ENCODE assay signal across 23 cellular contexts in the genomic region with DNA sequence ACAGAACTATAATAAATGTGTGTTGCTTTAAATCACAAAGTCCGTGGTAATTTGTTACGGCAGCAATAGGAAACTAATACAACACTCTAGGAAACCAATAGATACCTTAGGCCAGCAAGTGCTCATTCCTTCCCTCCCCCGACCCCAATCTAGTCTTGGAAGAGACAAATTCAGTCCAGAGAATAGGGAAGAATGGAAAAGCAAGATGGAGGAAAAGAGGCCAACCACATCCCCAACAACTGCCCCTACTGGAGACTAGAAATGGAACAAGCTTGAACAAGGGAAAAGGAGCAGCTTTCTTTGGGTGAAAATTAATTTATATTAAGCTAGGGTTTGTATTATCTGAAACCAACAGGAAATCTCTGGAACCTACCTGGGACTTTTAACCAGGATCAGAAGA. TPM values are rescaled to one million over a fixed set of nuclear protein-coding genes. Genes with fewer than 3 reads are reported as not detected.
DNase-seq lines count a peak whose midpoint lies in the region; ATAC-seq, FAIRE-seq and TF ChIP-seq lines count a peak whose summit lies in the region.
"Had no signal": no experiment of that assay in that cellular context is flagged by ENCODE, and none has a peak within 500 bp of the region (broad histone marks: within the 10 kb centered on the region; RNA-seq: fewer than 3 reads in every experiment).

No MANE protein-coding gene starts in this region.

- H2AFZ ChIP-seq in IMR-90 (replicated peaks; ENCODE audit: low read length, poor library complexity) (no peak overlapping the region), GM12878 (ENCODE audit: control insufficient read depth, low read depth, low read length) (peak overlapping the region; percentile 29)

- H3K27me3 ChIP-seq in A673 (replicated peaks; ENCODE audit: insufficient read depth, low read depth, low read length, poor library complexity) (no peaks in the 10 kb centered on the region), IMR-90 (ENCODE audit: control insufficient read depth, insufficient read depth, low read length) (no peaks in the 10 kb centered on the region), GM12878 (replicated peaks in 1 of 2; ENCODE audit: control insufficient read depth in 2 of 2, insufficient read depth in 2 of 2, low read length in 1 of 2) (no peaks in the 10 kb centered on the region), endodermal cell (ENCODE audit: control insufficient read depth, insufficient read depth, low read length, poor library complexity, severe bottlenecking) (no peaks in the 10 kb centered on the region)
- H3K27me3 ChIP-seq: BLaER1 treated with 17β-estradiol and CSF1 and Interleukin-3, amounts not matched to agents 10 nM and 100 nM had no signal

- in situ Hi-C loops in IMR-90 (cut with MboI; ENCODE audit: low sequenced_read_pairs) = no loop called here
- in situ Hi-C loops in GM12878 (cut with MboI) = no loop called here

- TF ChIP-seq CTCF in A673 (conservative IDR thresholded peaks at IDR 0.05; ENCODE audit: low read depth, low read length) (no peak), IMR-90 (conservative IDR thresholded peaks at IDR 0.05; ENCODE audit: low read depth, low read length) (no peak), GM12878 (IDR thresholded peaks at IDR 0.05 in 2 of 3, conservative IDR thresholded peaks at IDR 0.05 in 1 of 3; ENCODE audit: control insufficient read depth in 2 of 3, extremely low read depth in 1 of 3, insufficient read depth in 1 of 3, low read depth in 3 of 3, low read length in 3 of 3) (no peak), endodermal cell (conservative IDR thresholded peaks at IDR 0.05) (peak; percentile 20), HFFc6 (IDR thresholded peaks at IDR 0.05) (no peak)

- no peaks in the 10 kb centered on the region for H3K79me2 ChIP-seq in GM12878 (ENCODE audit: control insufficient read depth, insufficient read depth, low read length)

- no peak overlapping the region for H2BK5ac ChIP-seq in IMR-90 (ENCODE audit: low read depth, low read length, poor library complexity, severe bottlenecking)

- H3K4me3 ChIP-seq in A673 (ENCODE audit: low read depth, low read length, poor library complexity, severe bottlenecking) (no peak overlapping the region), IMR-90 (ENCODE audit: insufficient read depth, low read depth, low read length) (no peak overlapping the region), GM12878 (no peak overlapping the region), endodermal cell (ENCODE audit: low read length) (no peak overlapping the region)
- H3K4me3 ChIP-seq: BLaER1 treated with 17β-estradiol and CSF1 and Interleukin-3, amounts not matched to agents 10 nM and 100 nM had no signal

- H3K4ac ChIP-seq in IMR-90 (ENCODE audit: low read depth, low read length) = no peak overlapping the region

- CTCF ChIA-PET in A673 (lab: Charles Lee) (no interaction called here), IMR-90 (lab: Yijun Ruan, JAX) (interaction anchor here (1.0 to 1.6 kb wide), 2 partner anchors 12 to 29 kb away, joined by 3 to 4 read pairs; no protein-coding TSS in a partner anchor), GM12878 (lab: Yijun Ruan, JAX) (interaction anchor here (0.9 kb wide), 1 partner anchor 14 kb away, joined by 4 read pairs; no protein-coding TSS in a partner anchor)

- no peak for TF ChIP-seq EP300 in GM12878 (IDR thresholded peaks at IDR 0.05; ENCODE audit: borderline replicate concordance in 1 of 2, control insufficient read depth in 1 of 2, low read depth in 2 of 2, low read length in 2 of 2)

- H4K20me1 ChIP-seq in IMR-90 (ENCODE audit: insufficient read depth, low read length) (no peaks in the 10 kb centered on the region), GM12878 (ENCODE audit: control insufficient read depth, insufficient read depth) (no peaks in the 10 kb centered on the region)
- H4K20me1 ChIP-seq: BLaER1 treated with 17β-estradiol and CSF1 and Interleukin-3, amounts not matched to agents 10 nM and 100 nM had no signal

- RAD21 ChIA-PET in GM12878 (lab: Charles Lee; ENCODE audit: unreplicated experiment) = no interaction called here

- H3K4me1 ChIP-seq in A673 (ENCODE audit: insufficient read depth, low read length, poor library complexity, severe bottlenecking) (peaks cover 41% of the 10 kb centered on the region), IMR-90 (ENCODE audit: control insufficient read depth, insufficient read depth, low read length) (peaks cover 6% of the 10 kb centered on the region), GM12878 (ENCODE audit: control insufficient read depth, insufficient read depth, low read length) (no peaks in the 10 kb centered on the region), endodermal cell (ENCODE audit: control insufficient read depth, insufficient read depth, low read length) (no peaks in the 10 kb centered on the region)
- H3K4me1 ChIP-seq: BLaER1 treated with 17β-estradiol and CSF1 and Interleukin-3, amounts not matched to agents 10 nM and 100 nM; Caco-2 had no signal

- TF ChIP-seq POLR2A in IMR-90 (IDR thresholded peaks at IDR 0.05; ENCODE audit: low read depth, low read length) (no peak), GM12878 (IDR thresholded peaks at IDR 0.05; ENCODE audit: low read depth, low read length) (no peak)

- H3K27ac Mint-ChIP-seq in endodermal cell (no peak overlapping the region), HFFc6 (no peak overlapping the region)
- H3K27ac Mint-ChIP-seq: B cell; CD4-positive, alpha-beta T cell; CD8-positive, alpha-beta T cell had no signal

- SMC1A ChIA-PET in GM12878 (lab: Charles Lee; ENCODE audit: uncharacterized antibody, unreplicated experiment) = interaction anchor here (0.6 to 1.6 kb wide), 4 partner anchors 11 to 351 kb away, joined by 3 to 4 read pairs (median 4); no protein-coding TSS in a partner anchor

- H3K79me1 ChIP-seq in IMR-90 (ENCODE audit: low read depth in 1 of 2, low read length in 2 of 2) = peaks cover 28 to 35% of the 10 kb centered on the region in 2 experiments

- H3K23ac ChIP-seq in IMR-90 (ENCODE audit: low read depth, low read length) = no peak overlapping the region

- H3K9me1 ChIP-seq in IMR-90 (ENCODE audit: insufficient read depth, low read length) = no peaks in the 10 kb centered on the region

- intact Hi-C loops in A673 (cut with micrococcal nuclease; ENCODE audit: unreplicated experiment) (no loop called here), IMR-90 (cut with micrococcal nuclease) (no loop called here), GM12878 (cut with micrococcal nuclease; ENCODE audit: unreplicated experiment) (no loop called here)

- H3K27ac ChIP-seq in A673 (ENCODE audit: low read depth, low read length, poor library complexity, severe bottlenecking) = peak overlapping the region; percentile 23
- no peak overlapping the region for H3K27ac ChIP-seq in IMR-90 (ENCODE audit: insufficient read depth, low read length)
- H3K27ac ChIP-seq in GM12878 (ENCODE audit: control insufficient read depth, insufficient read depth) = no peak overlapping the region
- no peak overlapping the region for H3K27ac ChIP-seq in endodermal cell (ENCODE audit: low read depth, low read length)
- H3K27ac ChIP-seq: BLaER1 treated with 17β-estradiol and CSF1 and Interleukin-3, amounts not matched to agents 10 nM and 100 nM; C4-2B had no signal

- DNase-seq in A673 (ENCODE audit: low spot score) (no peak), IMR-90 (no peak), GM12878 (ENCODE audit: low read depth, low spot score) (no peak), endodermal cell (no peak), putamen (ENCODE audit: low spot score) (no peak), HFFc6 (no peak)
- DNase-seq: 8988T; AML-193; Caco-2; Calu3; CD4-positive, alpha-beta T cell; CD8-positive, alpha-beta T cell; DMS79 treated with DMSO at 0.1 percent for 48 hours; GF-D8 had no signal

- H4K5ac ChIP-seq in IMR-90 (ENCODE audit: low read depth, low read length) = peak overlapping the region; percentile 25; the same call in 1 of the 2 replicates

- H3K4me1 Mint-ChIP-seq in endodermal cell (peaks cover 3% of the 10 kb centered on the region), HFFc6 (ENCODE audit: low read depth) (peaks cover 51% of the 10 kb centered on the region)
- H3K4me1 Mint-ChIP-seq: B cell had no signal

- POLR2A ChIA-PET in A673 (lab: Charles Lee; ENCODE audit: low non-redundant PET) (interaction anchor here (1.3 kb wide), 1 partner anchor 9 kb away, joined by 4 read pairs; no protein-coding TSS in a partner anchor), IMR-90 (lab: Charles Lee; ENCODE audit: unreplicated experiment) (no interaction called here), GM12878 (lab: Charles Lee) (no interaction called here)

- H3K36me3 ChIP-seq in A673 (ENCODE audit: insufficient read depth, low read length, poor library complexity, severe bottlenecking) = peaks cover 67% of the 10 kb centered on the region
- H3K36me3 ChIP-seq in IMR-90 (ENCODE audit: control insufficient read depth, insufficient read depth, low read length) = no peaks in the 10 kb centered on the region; the same call in 1 of the 2 replicates
- peaks cover 2 to 8% of the 10 kb centered on the region in 2 experiments; a peak in 3 of 4 replicates for H3K36me3 ChIP-seq in GM12878 (ENCODE audit: control insufficient read depth in 2 of 2, insufficient read depth in 2 of 2, low read length in 1 of 2)
- H3K36me3 ChIP-seq in endodermal cell (ENCODE audit: control insufficient read depth, insufficient read depth, low read length) = peaks cover 87% of the 10 kb centered on the region

- dilution Hi-C loops in IMR-90 (cut with HindIII; ENCODE audit: low sequenced_read_pairs, unreplicated experiment) = no loop called here

- no peak overlapping the region for H2BK120ac ChIP-seq in IMR-90 (ENCODE audit: low read depth, low read length)

- no peak overlapping the region for H3K4me3 Mint-ChIP-seq in endodermal cell
- H3K4me3 Mint-ChIP-seq in HFFc6 = no peak overlapping the region
- H3K4me3 Mint-ChIP-seq: B cell; CD4-positive, alpha-beta T cell; CD8-positive, alpha-beta T cell had no signal

- H3K9ac ChIP-seq in IMR-90 (ENCODE audit: low read depth, low read length) (no peak overlapping the region), GM12878 (ENCODE audit: control insufficient read depth, insufficient read depth, low read length) (no peak overlapping the region), endodermal cell (ENCODE audit: extremely low read depth, low read length, poor library complexity, severe bottlenecking) (no peak overlapping the region)
- H3K9ac ChIP-seq: BLaER1 treated with 17β-estradiol and CSF1 and Interleukin-3, amounts not matched to agents 10 nM and 100 nM had no signal

- no peak overlapping the region for H3K18ac ChIP-seq in IMR-90 (ENCODE audit: low read depth, low read length)

- BruUV-seq in A673 (replicated peaks; lab: Mats Ljungman, UMichigan) (no TSS peak), IMR-90 (replicated peaks; lab: Mats Ljungman, UMichigan) (no TSS peak), GM12878 (replicated peaks; lab: Mats Ljungman, UMichigan) (no TSS peak)

- peaks cover 5% of the 10 kb centered on the region for H3K9me3 Mint-ChIP-seq in endodermal cell
- H3K9me3 Mint-ChIP-seq in HFFc6 = peaks cover 10% of the 10 kb centered on the region

- TF ChIP-seq RAD21 in IMR-90 (IDR thresholded peaks at IDR 0.05; ENCODE audit: low read length) (no peak), GM12878 (IDR thresholded peaks at IDR 0.05; ENCODE audit: insufficient read depth, low read depth, low read length) (no peak)

- no peak for ATAC-seq in IMR-90 (ENCODE audit: low read depth)
- ATAC-seq in GM12878 = no peak
- ATAC-seq in HG02885 (IDR thresholded peaks at IDR 0.05; ENCODE audit: poor library complexity, unreplicated experiment) = no peak
- ATAC-seq: CD8-positive, alpha-beta T cell had no signal

- no CpG with 5 or more reads among the region's 3 CpGs for WGBS in IMR-90 (ENCODE audit: extremely low coverage in 2 of 2, insufficient read length in 1 of 2), 2 experiments
- 98% methylated on average over 3 of the region's 3 CpGs for WGBS in GM12878 (ENCODE audit: insufficient coverage, insufficient replicate concordance, low lambda C conversion rate, missing lambda C conversion rate)
- WGBS in endodermal cell (ENCODE audit: insufficient coverage in 1 of 2, insufficient read length in 1 of 2), 2 experiments = 100% methylated on average over 3 of the region's 3 CpGs; no CpG with 5 or more reads in 1 of the 2 experiments

- H3K27me3 Mint-ChIP-seq in endodermal cell (ENCODE audit: insufficient read depth) = no peaks in the 10 kb centered on the region
- H3K27me3 Mint-ChIP-seq in HFFc6 (ENCODE audit: insufficient read depth) = no peaks in the 10 kb centered on the region
- H3K27me3 Mint-ChIP-seq: B cell; CD4-positive, alpha-beta T cell had no signal

- H2AK5ac ChIP-seq in IMR-90 (ENCODE audit: low read depth, low read length) = no peak overlapping the region

- H3K9me3 ChIP-seq in A673 (ENCODE audit: low read depth, low read length, poor library complexity, severe bottlenecking) (peaks cover 12% of the 10 kb centered on the region), IMR-90 (ENCODE audit: control insufficient read depth, insufficient read depth, low read length) (peaks cover 2% of the 10 kb centered on the region), GM12878 (replicated peaks; ENCODE audit: control insufficient read depth, insufficient read depth, low read length) (peaks cover 5% of the 10 kb centered on the region; the same call in 2 of the 3 replicates), endodermal cell (ENCODE audit: control insufficient read depth, low read length) (peaks cover 10% of the 10 kb centered on the region)

- no peak for FAIRE-seq in GM12878 (lab: Jason Lieb, UNC)
- FAIRE-seq: A204.1, D721Med, G401.6, GM12892, GM18507 had no signal

- no peak overlapping the region for H2AK9ac ChIP-seq in IMR-90 (replicated peaks; ENCODE audit: low read depth, low read length, poor library complexity)

- peaks cover 32% of the 10 kb centered on the region for H3K36me3 Mint-ChIP-seq in endodermal cell (ENCODE audit: low read depth)
- H3K36me3 Mint-ChIP-seq in HFFc6 (ENCODE audit: low read depth) = peaks cover 37% of the 10 kb centered on the region
- H3K36me3 Mint-ChIP-seq: CD8-positive, alpha-beta T cell had no signal

- H4K91ac ChIP-seq in IMR-90 (ENCODE audit: insufficient read depth, low read depth, low read length) = no peak overlapping the region

- no peak overlapping the region for H4K8ac ChIP-seq in IMR-90 (ENCODE audit: low read depth in 2 of 2, low read length in 2 of 2)

- no peak overlapping the region for H2BK15ac ChIP-seq in IMR-90 (ENCODE audit: low read depth, low read length)

- no peak overlapping the region for H2BK20ac ChIP-seq in IMR-90 (ENCODE audit: low read depth, low read length)

- H3K14ac ChIP-seq in IMR-90 (replicated peaks; ENCODE audit: low read depth, low read length) = no peak overlapping the region

- H3K4me2 ChIP-seq in IMR-90 (ENCODE audit: low read depth, low read length) (no peak overlapping the region), GM12878 (ENCODE audit: control insufficient read depth, insufficient read depth) (0 out of 2 replicates have a peak overlapping the region, but pooled peaks have one; percentile 0)
- H3K4me2 ChIP-seq: BLaER1 treated with 17β-estradiol and CSF1 and Interleukin-3, amounts not matched to agents 10 nM and 100 nM had no signal

- H3K56ac ChIP-seq in IMR-90 (ENCODE audit: extremely low read depth, insufficient read depth, low read length) = no peak overlapping the region

RNA-seq across cellular contexts. Expression of gene DIAPH3, which starts 54.4 kb away (rescaled TPM):
- 62.3 and 65.7 TPM in 2 replicates for total RNA-seq in A673 (2021)
- 9.3 and 16.1 TPM in 2 replicates for total RNA-seq in IMR-90 (2012; rRNA removed)
- 8.5 and 8.9 TPM in 2 replicates for polyA plus RNA-seq in IMR-90 (2012; rRNA removed)
- polyA plus RNA-seq in IMR-90 (2012; cell fraction: cytosol; rRNA removed) = 1.3 and 1.5 TPM in 2 replicates
- 1.0 and 5.1 TPM in 2 replicates for polyA plus RNA-seq in IMR-90 (2012; cell fraction: nucleus; rRNA removed; ENCODE audit: low replicate concordance)
- 41.3 and 42.6 TPM in 2 replicates for total RNA-seq in GM12878 (2013; cell fraction: nucleolus; rRNA removed)
- 10.2 and 11.4 TPM in 2 replicates for total RNA-seq in GM12878 (2014; rRNA removed)
- 18.8 and 19.9 TPM in 2 replicates for total RNA-seq in GM12878 (2014; rRNA removed; fragmentation: Illumina TruSeq; extraction: Trizol)
- total RNA-seq in GM12878 (2021) = 17.4 and 17.8 TPM in 2 replicates
- 3.4 TPM for polyA plus RNA-seq in GM12878 (2011; ENCODE audit: low read depth)
- 12.7 and 20.0 TPM in 2 replicates for polyA plus RNA-seq in GM12878 (2011; rRNA removed)
- 5.2 and 6.1 TPM in 2 replicates for polyA plus RNA-seq in GM12878 (2011; cell fraction: cytosol; rRNA removed)
- 7.3 and 9.7 TPM in 2 replicates for polyA plus RNA-seq in GM12878 (2011; cell fraction: nucleus; rRNA removed)
- 5.6 and 8.1 TPM in 2 replicates for polyA plus RNA-seq in GM12878 (2012)
- polyA plus RNA-seq in GM12878 (2014; fragmentation: Illumina TruSeq; extraction: Trizol) = 18.2 and 22.0 TPM in 2 replicates
- polyA plus RNA-seq in GM12878 (2014; fragmentation: Nextera tagmentation; extraction: Ambion mirVana) = 10 to 100 TPM; 10.1 to 13.0 TPM
- 8.8 and 10.8 TPM in 2 replicates for polyA plus RNA-seq in GM12878 (2014; rRNA removed)
- polyA plus RNA-seq in GM12878 (2016; fragmentation: Nextera tagmentation; extraction: Ambion mirVana) = 10 to 100 TPM; 21.9 to 25.2 TPM
- polyA minus RNA-seq in GM12878 (2011; rRNA and poly(A)+ RNA removed) = 24.7 and 29.4 TPM in 2 replicates
- polyA minus RNA-seq in GM12878 (2011; cell fraction: cytosol; rRNA and poly(A)+ RNA removed) = 8.0 and 12.8 TPM in 2 replicates
- polyA minus RNA-seq in GM12878 (2011; cell fraction: nucleus; rRNA and poly(A)+ RNA removed) = 32.6 and 55.9 TPM in 2 replicates
- total RNA-seq in endodermal cell = 10 to 100 TPM; 23.6 to 25.7 TPM
- polyA plus RNA-seq in endodermal cell (2013, experiment 1 of 2) = 19.5 TPM
- 25.6 TPM for polyA plus RNA-seq in endodermal cell (2013, experiment 2 of 2)
- total RNA-seq in HFFc6 (2021; fragmentation: NEBNext Ultra II Directional; extraction: Animal tissue kit (Norgen Biotek cat#: 25700)) = 10 to 100 TPM; 18.4 to 38.5 (median 37.5) TPM
